8 cellular contexts compared by ENCODE assay signal in genomic region chr7:65080799-65081651, GRCh38.
DNase-seq lines count a peak whose midpoint lies in the region; ATAC-seq and TF ChIP-seq lines count a peak whose summit lies in the region.
"Not testable (repeated sequence)": the region's sequence is repeated elsewhere in the genome, so short reads cannot be mapped to it uniquely, and the experiment has no call there.

No MANE protein-coding gene starts in this region.

- not testable (repeated sequence) for H2AK5ac ChIP-seq in trophoblast cell (ENCODE audit: low read length)

- ATAC-seq in HG02571 (IDR thresholded peaks at IDR 0.05; ENCODE audit: unreplicated experiment), result peak; percentile 100
- ATAC-seq in T-cell (replicated peaks in 1 of 4), result peak; percentile 93 to 97 (median 96)

- intact Hi-C loops in adrenal gland (cut with DNase I); cardiac septum (cut with DNase I); tibial artery (cut with DNase I; ENCODE audit: low total_unique reads): not testable (repeated sequence)

- H3K4me3 Mint-ChIP-seq in T-cell, result peak overlapping the region; percentile 86 to 92 (median 90)

- not testable (repeated sequence) for TF ChIP-seq CTCF in GM10266 (IDR thresholded peaks at IDR 0.05; ENCODE audit: control insufficient read depth, insufficient read depth, low read depth, missing control alignments); adrenal gland (IDR thresholded peaks at IDR 0.05); tibial artery (IDR thresholded peaks at IDR 0.05)

- H3K36me3 Mint-ChIP-seq in T-cell, result not testable (repeated sequence)

- H3K4me2 ChIP-seq in trophoblast cell (ENCODE audit: low read length), result peak overlapping the region; percentile 61

- H3K79me1 ChIP-seq in trophoblast cell (ENCODE audit: low read length), result not testable (repeated sequence)

- peak overlapping the region; percentile 35 for H3K14ac ChIP-seq in trophoblast cell (ENCODE audit: low read length)

- H2BK12ac ChIP-seq in trophoblast cell (ENCODE audit: low read length), result not testable (repeated sequence)

- peak overlapping the region; percentile 84 to 92 for H3K27ac Mint-ChIP-seq in T-cell

- H3K27me3 ChIP-seq in adrenal gland; trophoblast cell (ENCODE audit: insufficient read depth, low read length); tibial artery: not testable (repeated sequence)

- POLR2A ChIA-PET in T-cell (lab: Charles Lee), result interaction anchor here (0.6 kb wide), 3 partner anchors 20 to 292 kb away, joined by 3 to 4 read pairs (median 3); partner anchors contain the start of gene ZNF92 (in 1 of the 2)

- peak overlapping the region; percentile 45 for H3K9ac ChIP-seq in trophoblast cell (ENCODE audit: low read length)

- not testable (repeated sequence) for H3K23ac ChIP-seq in trophoblast cell (ENCODE audit: low read length)

- not testable (repeated sequence) for H3K79me2 ChIP-seq in trophoblast cell (ENCODE audit: control insufficient read depth, insufficient read depth, low read length, poor library complexity)

- not testable (repeated sequence) for H3K4me1 ChIP-seq in adrenal gland (replicated peaks in 1 of 2); trophoblast cell (ENCODE audit: control insufficient read depth in 1 of 2, insufficient read depth in 2 of 2, low read length in 2 of 2); tibial artery

- DNase-seq in GM10266 (ENCODE audit: extremely low spot score) (peak; percentile 85), NAMALWA (ENCODE audit: low spot score) (peak; percentile 96), T-cell (peak; percentile 83 to 95 (median 91)), adrenal gland (peak; percentile 95 to 98 (median 96)), cardiac septum (ENCODE audit: low spot score) (peak; percentile 97), trophoblast cell (peak; percentile 65 to 81), tibial artery (peak; percentile 94 to 98)

- peak overlapping the region; percentile 37 for H4K8ac ChIP-seq in trophoblast cell (ENCODE audit: low read depth, low read length)

- H3K27ac ChIP-seq in adrenal gland (peak overlapping the region in 4 of 5 donors; percentile 77 to 94 (median 82)), tibial artery (peak overlapping the region; percentile 82 to 90)
- not testable (repeated sequence) for H3K27ac ChIP-seq in trophoblast cell (ENCODE audit: low read depth, low read length)

- not testable (repeated sequence) for H3K9me3 Mint-ChIP-seq in T-cell

- not testable (repeated sequence) for H2BK120ac ChIP-seq in trophoblast cell (ENCODE audit: insufficient read depth, low read length, poor library complexity)

- H4K12ac ChIP-seq in trophoblast cell (ENCODE audit: low read depth, low read length), result not testable (repeated sequence)

- CTCF ChIA-PET in T-cell (lab: Charles Lee), result not testable (repeated sequence)

- H3K36me3 ChIP-seq in adrenal gland (replicated peaks in 1 of 2); trophoblast cell (ENCODE audit: control insufficient read depth in 1 of 2, insufficient read depth in 2 of 2, low read length in 2 of 2); tibial artery: not testable (repeated sequence)

- H3K4me3 ChIP-seq in adrenal gland (peak overlapping the region; percentile 49 to 83 (median 78)), trophoblast cell (ENCODE audit: low read depth, low read length) (peak overlapping the region; percentile 90), tibial artery (peak overlapping the region; percentile 77 to 82)

- H4K91ac ChIP-seq in trophoblast cell (ENCODE audit: low read depth, low read length), result not testable (repeated sequence)

- not testable (repeated sequence) for H3K27me3 Mint-ChIP-seq in T-cell

- not testable (repeated sequence) for H3K4me1 Mint-ChIP-seq in T-cell

- 2 to 23% (median 5%) methylated on average over 14 to 52 of the region's 53 CpGs for WGBS in adrenal gland, 4 donors
- no CpG with 5 or more reads among the region's 53 CpGs for WGBS in trophoblast cell (ENCODE audit: extremely low coverage, insufficient coverage, insufficient read length)

- not testable (repeated sequence) for H3K4ac ChIP-seq in trophoblast cell (ENCODE audit: low read depth, low read length)

- H2AFZ ChIP-seq in trophoblast cell (ENCODE audit: insufficient read depth, low read length, poor library complexity), result peak overlapping the region; percentile 1

- peak in 1 of 2 donors; percentile 72 for TF ChIP-seq POLR2A in adrenal gland (IDR thresholded peaks at IDR 0.05)

- H3K9me3 ChIP-seq in adrenal gland (replicated peaks in 1 of 3); trophoblast cell (ENCODE audit: insufficient read depth, low read depth, low read length); tibial artery: not testable (repeated sequence)

- peak overlapping the region; percentile 19 for H3K18ac ChIP-seq in trophoblast cell (ENCODE audit: low read length)

- H2BK5ac ChIP-seq in trophoblast cell (ENCODE audit: low read depth, low read length, poor library complexity), result not testable (repeated sequence)
